20 cellular contexts compared by ENCODE assay signal in the genomic region with DNA sequence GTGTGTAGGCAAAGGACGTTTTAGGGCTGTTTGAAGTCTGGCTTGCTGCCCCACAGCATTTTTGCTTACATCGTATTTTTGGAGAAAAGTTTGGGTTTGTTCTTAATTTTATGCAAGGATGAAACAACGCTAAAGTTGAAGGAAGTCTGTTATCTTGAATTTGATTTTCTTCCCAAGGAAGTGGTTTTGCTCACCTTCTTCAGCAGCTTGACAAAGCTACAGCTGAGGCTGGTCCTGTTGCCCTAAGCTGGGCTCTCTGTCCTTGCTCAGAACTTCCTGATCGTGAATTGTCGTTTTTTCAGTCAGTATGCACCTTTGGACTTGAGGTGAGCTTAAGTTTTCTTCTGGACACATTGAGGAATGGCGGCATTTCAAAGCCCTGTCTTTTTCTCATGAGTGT.
"Had no signal": no experiment of that assay in that cellular context is flagged by ENCODE, and none has a peak within 500 bp of the region (broad histone marks: within the 10 kb centered on the region; RNA-seq: fewer than 3 reads in every experiment).

No MANE protein-coding gene starts in this region.

- H3K36me3 Mint-ChIP-seq: activated naive CD8-positive, alpha-beta T cell; brain had no signal

- H3K9me3 Mint-ChIP-seq: activated CD4-positive, alpha-beta memory T cell treated with anti-CD3 and anti-CD28 coated beads, Interleukin-2, amount 10 ng/mL, durations not matched to agents 7 days and 5 days; activated CD4-positive, alpha-beta T cell treated with anti-CD3 and anti-CD28 coated beads, Interleukin-2, amount 10 ng/mL, durations not matched to agents 7 days and 5 days; brain; central memory CD8-positive, alpha-beta T cell had no signal

- DNase-seq: activated CD4-positive, alpha-beta memory T cell treated with anti-CD3 and anti-CD28 coated beads, Interleukin-2, amount 10 ng/mL, durations not matched to agents 7 days and 5 days; activated CD4-positive, alpha-beta T cell treated with anti-CD3 and anti-CD28 coated beads, Interleukin-2, amount 10 ng/mL, durations not matched to agents 7 days and 5 days; activated CD4-positive, CD25-positive, alpha-beta regulatory T cell; activated effector memory CD4-positive, alpha-beta T cell treated with Interleukin-2 at 50 U/mL for 16 hours; activated naive CD4-positive, alpha-beta T cell; activated T-cell treated with anti-CD3 and anti-CD28 coated beads for 4 hours; amygdala; Karpas-422; NCI-H1048; NCI-H1417; NCI-H1930; NCI-H2171; NCI-H2227 treated with DMSO at 0.1 percent for 48 hours; NCI-H446 treated with DMSO at 0.1 percent for 48 hours; NCI-H526; NCI-H774; SIG-M5 had no signal

- H3K4me3 Mint-ChIP-seq: activated CD4-positive, alpha-beta memory T cell treated with anti-CD3 and anti-CD28 coated beads, Interleukin-2, amount 10 ng/mL, durations not matched to agents 7 days and 5 days; activated CD4-positive, alpha-beta T cell treated with anti-CD3 and anti-CD28 coated beads, Interleukin-2, amount 10 ng/mL, durations not matched to agents 7 days and 5 days; activated naive CD8-positive, alpha-beta T cell; brain; central memory CD8-positive, alpha-beta T cell had no signal

- H3K27ac Mint-ChIP-seq: activated CD4-positive, alpha-beta memory T cell treated with anti-CD3 and anti-CD28 coated beads, Interleukin-2, amount 10 ng/mL, durations not matched to agents 7 days and 5 days; activated CD4-positive, alpha-beta T cell treated with anti-CD3 and anti-CD28 coated beads, Interleukin-2, amount 10 ng/mL, durations not matched to agents 7 days and 5 days; activated naive CD8-positive, alpha-beta T cell; brain had no signal
